Comparison of ENCODE assay signal across 16 cellular contexts in the genomic region with DNA sequence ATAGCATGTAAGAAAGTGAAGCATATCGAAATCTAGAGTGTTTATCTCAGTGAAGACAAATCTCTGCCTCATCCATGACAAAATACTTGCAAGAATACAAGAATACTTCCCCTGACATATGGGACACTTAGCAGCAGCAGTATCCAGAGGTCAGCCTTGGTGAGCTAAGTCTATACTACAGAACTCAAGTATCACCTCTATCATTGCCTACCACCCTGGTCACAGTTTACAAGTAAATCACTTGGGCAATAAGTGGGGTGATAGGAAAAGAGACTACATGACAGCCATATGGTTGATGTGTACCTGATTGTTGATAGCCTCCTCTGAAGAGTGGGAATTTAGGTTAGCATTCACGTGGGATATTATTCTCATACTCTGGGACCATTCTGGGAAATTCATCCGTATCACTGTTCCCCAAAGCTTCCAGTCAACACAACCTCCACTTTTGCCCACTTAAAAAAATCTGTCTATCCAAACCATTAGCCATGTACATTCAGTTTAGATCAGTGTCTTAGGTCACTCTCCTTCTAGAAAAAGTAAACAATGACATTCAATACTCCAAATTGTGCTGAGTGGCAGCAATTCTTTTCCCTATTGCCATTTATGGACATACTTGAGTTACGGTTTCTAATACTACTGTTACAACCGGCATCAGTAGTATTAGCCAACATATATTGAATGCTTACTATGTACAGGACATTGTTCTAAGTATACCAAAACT.
DNase-seq lines count a peak whose midpoint lies in the region.
"Had no signal": no experiment of that assay in that cellular context is flagged by ENCODE, and none has a peak within 500 bp of the region (broad histone marks: within the 10 kb centered on the region; RNA-seq: fewer than 3 reads in every experiment).

No MANE protein-coding gene starts in this region.

- H3K9me3 Mint-ChIP-seq in T-helper 2 cell treated with Interferon-gamma antibody and Interleukin-4, amounts not matched to agents 5 μg/mL and 100 μg/mL, for 36 hours, result no peaks in the 10 kb centered on the region

- H3K4me1 Mint-ChIP-seq in T-helper 2 cell treated with Interferon-gamma antibody and Interleukin-4, amounts not matched to agents 5 μg/mL and 100 μg/mL, for 36 hours (ENCODE audit: low read depth), result peaks cover 43% of the 10 kb centered on the region

- H3K27me3 Mint-ChIP-seq in T-helper 2 cell treated with Interferon-gamma antibody and Interleukin-4, amounts not matched to agents 5 μg/mL and 100 μg/mL, for 36 hours (ENCODE audit: low read depth), result peaks cover 7% of the 10 kb centered on the region

- H3K36me3 Mint-ChIP-seq in T-helper 2 cell treated with Interferon-gamma antibody and Interleukin-4, amounts not matched to agents 5 μg/mL and 100 μg/mL, for 36 hours (ENCODE audit: low read depth), result peaks cover 4% of the 10 kb centered on the region

- no peak for DNase-seq in T-helper 2 cell treated with Interferon-gamma antibody and Interleukin-4, amounts not matched to agents 5 μg/mL and 100 μg/mL, for 36 hours (ENCODE audit: low spot score)
- no peak for DNase-seq in T-helper 2 cell
- DNase-seq in H4 (ENCODE audit: low spot score), result peak; percentile 61
- peak; percentile 81 for DNase-seq in NCI-H748 treated with DMSO at 0.1 percent for 48 hours (lab: John Stamatoyannopoulos, UW)
- DNase-seq in fibroblast of gingiva (ENCODE audit: low read depth), result peak; percentile 27
- no peak for DNase-seq in iPS-NIHi11 (ENCODE audit: low spot score)
- DNase-seq in HPDE6-E6E7 (ENCODE audit: extremely low spot score), result no peak
- no peak for DNase-seq in foreskin melanocyte
- DNase-seq: activated T-cell treated with anti-CD3 and anti-CD28 coated beads for 4 hours; amniotic stem cell; hippocampal formation; NCI-H82; SJCRH30; stimulated activated CD4-positive, alpha-beta T cell treated with anti-CD3 and anti-CD28 coated beads, Interleukin-15, amount 100 ng/mL, for 24 hours; testis; WERI-Rb-1 had no signal

- H3K27ac Mint-ChIP-seq in T-helper 2 cell treated with Interferon-gamma antibody and Interleukin-4, amounts not matched to agents 5 μg/mL and 100 μg/mL, for 36 hours, result peak overlapping the region; percentile 31

- H3K4me3 Mint-ChIP-seq in T-helper 2 cell treated with Interferon-gamma antibody and Interleukin-4, amounts not matched to agents 5 μg/mL and 100 μg/mL, for 36 hours, result peak overlapping the region; percentile 14

Comparison
In these comparisons a context has a peak if more than half of its experiments do, and no peak if none do; other contexts are left out.
1. DNase-seq: peak in H4 (single experiment), NCI-H748 treated with DMSO at 0.1 percent for 48 hours (single experiment) and fibroblast of gingiva (single experiment); none in T-helper 2 cell treated with Interferon-gamma antibody and Interleukin-4, amounts not matched to agents 5 μg/mL and 100 μg/mL, for 36 hours (single experiment), T-helper 2 cell (0 of 5), iPS-NIHi11 (single experiment), HPDE6-E6E7 (single experiment) and foreskin melanocyte (single experiment).